ENCODE assay signal across 10 cellular contexts in the genomic region with DNA sequence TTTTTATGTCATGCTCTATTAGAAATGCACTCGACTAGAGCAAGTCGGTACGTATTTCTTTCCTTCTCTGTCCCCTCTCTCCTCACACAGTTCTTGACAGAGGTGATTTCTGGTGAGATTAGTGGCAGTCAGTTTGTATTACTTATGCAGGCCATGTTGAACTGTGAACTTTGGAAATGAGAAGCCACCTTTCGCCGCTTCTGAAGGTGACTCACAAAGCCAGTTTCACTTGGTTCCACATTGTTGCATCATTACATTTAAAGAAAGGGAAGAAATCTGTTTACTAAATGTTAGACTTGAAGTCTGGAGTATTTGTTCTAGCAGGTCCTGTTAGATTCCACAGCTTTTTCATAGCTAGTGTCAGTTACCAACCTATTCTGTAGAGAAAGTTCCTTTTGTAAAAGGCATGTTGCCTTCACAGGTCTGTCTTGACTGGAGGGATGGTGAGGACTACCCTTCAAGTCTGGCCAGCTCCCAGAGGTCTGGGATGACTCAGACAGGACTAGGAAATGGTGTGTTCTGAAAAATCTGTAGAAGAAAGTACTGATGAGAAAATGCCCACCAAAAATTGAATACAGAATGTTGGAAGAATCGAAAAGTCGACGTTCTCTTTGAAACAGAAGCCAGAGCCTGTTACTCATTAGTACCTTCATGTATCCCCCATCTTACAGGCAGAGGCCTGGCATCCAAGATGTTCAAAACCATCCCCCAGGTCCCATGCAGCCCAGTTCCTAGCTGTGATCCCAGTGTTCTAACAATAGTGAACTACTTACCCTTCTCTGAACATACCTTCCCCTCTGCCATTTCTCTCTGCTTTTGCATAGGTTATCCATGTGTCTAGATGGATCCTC.
A peak's percentile ranks its signal among the peaks of the same experiment; 100 is the strongest.
DNase-seq lines count a peak whose midpoint lies in the region; ATAC-seq, FAIRE-seq and TF ChIP-seq lines count a peak whose summit lies in the region.
"Had no signal": no experiment of that assay in that cellular context is flagged by ENCODE, and none has a peak within 500 bp of the region (broad histone marks: within the 10 kb centered on the region; RNA-seq: fewer than 3 reads in every experiment).

No MANE protein-coding gene starts in this region.

- DNase-seq in GM03348 (ENCODE audit: low spot score) (peak; percentile 75), HPDE6-E6E7 (ENCODE audit: extremely low spot score) (peak; percentile 74), endothelial cell of umbilical vein (ENCODE audit: low read depth, low spot score) (peak; percentile 85), nucleus accumbens (lab: John Stamatoyannopoulos, UW) (no peak), NCI-H524 (lab: John Stamatoyannopoulos, UW) (no peak), HUDEP-2 (lab: John Stamatoyannopoulos, UW; ENCODE audit: unreplicated experiment in 76 of 76) (no peak)

- peak overlapping the region; percentile 13 for H3K27ac Mint-ChIP-seq in stimulated activated memory B cell treated with anti-CD40 and anti-IgM and Interleukin-4, amounts not matched to agents 10 μg/mL and 1 μg/mL and 100 μg/mL, for 72 hours

- H3K36me3 ChIP-seq in endothelial cell of umbilical vein (ENCODE audit: control insufficient read depth in 2 of 2, extremely low read depth in 1 of 2, insufficient read depth in 2 of 2, low read length in 2 of 2), result no peaks in the 10 kb centered on the region
- H3K36me3 ChIP-seq: Peyer's patch had no signal

- CTCF ChIA-PET in endothelial cell of umbilical vein (lab: Charles Lee), result interaction anchor here (1.5 kb wide), 1 partner anchor 25 kb away, joined by 5 read pairs; no protein-coding TSS in a partner anchor

- H3K27me3 ChIP-seq in endothelial cell of umbilical vein (ENCODE audit: control insufficient read depth in 2 of 2, insufficient read depth in 2 of 2, low read length in 2 of 2), result no peaks in the 10 kb centered on the region
- H3K27me3 ChIP-seq: Peyer's patch had no signal

- peaks cover 39% of the 10 kb centered on the region for H3K4me1 ChIP-seq in endothelial cell of umbilical vein (ENCODE audit: control insufficient read depth, extremely low read depth, insufficient read depth, low read length)

- H4K20me1 ChIP-seq in endothelial cell of umbilical vein (replicated peaks; ENCODE audit: control insufficient read depth, extremely low read depth, insufficient read depth, low read length), result no peaks in the 10 kb centered on the region

- H3K9me1 ChIP-seq in endothelial cell of umbilical vein (replicated peaks; ENCODE audit: control insufficient read depth, extremely low read depth, insufficient read depth, low read length), result no peaks in the 10 kb centered on the region

- TF ChIP-seq POLR2A in endothelial cell of umbilical vein (IDR thresholded peaks at IDR 0.05; ENCODE audit: low read depth, low read length), result no peak

- BruUV-seq in endothelial cell of umbilical vein (replicated peaks; lab: Mats Ljungman, UMichigan), result no TSS peak

- H3K27me3 Mint-ChIP-seq in stimulated activated memory B cell treated with anti-CD40 and anti-IgM and Interleukin-4, amounts not matched to agents 10 μg/mL and 1 μg/mL and 100 μg/mL, for 72 hours, result peaks cover 39% of the 10 kb centered on the region

- ATAC-seq in GM21390 (IDR thresholded peaks at IDR 0.05; ENCODE audit: unreplicated experiment), result peak; percentile 72
- ATAC-seq in stimulated activated memory B cell treated with anti-CD40 and anti-IgM and Interleukin-4, amounts not matched to agents 10 μg/mL and 1 μg/mL and 100 μg/mL, for 72 hours, result peak; percentile 82

- H3K4me2 ChIP-seq in endothelial cell of umbilical vein (ENCODE audit: insufficient read depth, low read length), result peak overlapping the region; percentile 54

- POLR2A ChIA-PET in endothelial cell of umbilical vein (lab: Charles Lee), result no interaction called here

- dilution Hi-C loops in endothelial cell of umbilical vein (cut with MboI; ENCODE audit: extremely low pct_ligation_motif_present, low sequenced_read_pairs), result no loop called here

- no peak overlapping the region for H3K4me3 ChIP-seq in endothelial cell of umbilical vein (replicated peaks in 1 of 3; ENCODE audit: insufficient read depth in 1 of 3, low read depth in 1 of 3, low read length in 3 of 3)
- H3K4me3 ChIP-seq: Peyer's patch had no signal

- peak overlapping the region; percentile 34 for H3K4me3 Mint-ChIP-seq in stimulated activated memory B cell treated with anti-CD40 and anti-IgM and Interleukin-4, amounts not matched to agents 10 μg/mL and 1 μg/mL and 100 μg/mL, for 72 hours

- H3K4me1 Mint-ChIP-seq in stimulated activated memory B cell treated with anti-CD40 and anti-IgM and Interleukin-4, amounts not matched to agents 10 μg/mL and 1 μg/mL and 100 μg/mL, for 72 hours, result peaks cover 24% of the 10 kb centered on the region

- H3K36me3 Mint-ChIP-seq in stimulated activated memory B cell treated with anti-CD40 and anti-IgM and Interleukin-4, amounts not matched to agents 10 μg/mL and 1 μg/mL and 100 μg/mL, for 72 hours, result no peaks in the 10 kb centered on the region

- no peaks in the 10 kb centered on the region for H3K9me3 Mint-ChIP-seq in stimulated activated memory B cell treated with anti-CD40 and anti-IgM and Interleukin-4, amounts not matched to agents 10 μg/mL and 1 μg/mL and 100 μg/mL, for 72 hours

- H3K9ac ChIP-seq in endothelial cell of umbilical vein (replicated peaks; ENCODE audit: extremely low read depth, insufficient read depth, low read length), result no peak overlapping the region

- no peaks in the 10 kb centered on the region for H3K9me3 ChIP-seq in endothelial cell of umbilical vein (replicated peaks; ENCODE audit: control insufficient read depth, insufficient read depth, low read length)
- H3K9me3 ChIP-seq: Peyer's patch had no signal

- no peak for TF ChIP-seq CTCF in endothelial cell of umbilical vein (IDR thresholded peaks at IDR 0.05; ENCODE audit: extremely low read depth in 1 of 2, insufficient read depth in 1 of 2, low read depth in 1 of 2, low read length in 2 of 2)

- H2AFZ ChIP-seq in endothelial cell of umbilical vein (ENCODE audit: low read depth, low read length), result no peak overlapping the region

- intact Hi-C loops in endothelial cell of umbilical vein (cut with micrococcal nuclease), result loop anchor here (1.0 kb wide), 1 partner anchor 43 kb away; no protein-coding TSS in a partner anchor

- peak overlapping the region; percentile 66 for H3K27ac ChIP-seq in endothelial cell of umbilical vein (ENCODE audit: insufficient read depth, low read depth, low read length)

- FAIRE-seq in endothelial cell of umbilical vein (lab: Jason Lieb, UNC), result peak; percentile 88
- FAIRE-seq: islet of Langerhans had no signal

- H3K79me2 ChIP-seq in endothelial cell of umbilical vein (ENCODE audit: control insufficient read depth, insufficient read depth, low read length), result peaks cover 27% of the 10 kb centered on the region

TF ChIP-seq in endothelial cell of umbilical vein, 7 proteins besides CTCF, POLR2A, EP300 and RAD21:
- TF ChIP-seq JUN (IDR thresholded peaks at IDR 0.05; ENCODE audit: borderline replicate concordance, insufficient read depth, insufficient read length, low read depth) (peak; percentile 27), EZH2 (IDR thresholded peaks at IDR 0.05; ENCODE audit: borderline replicate concordance, low read depth, low read length, severe bottlenecking) (no peak), MYC (IDR thresholded peaks at IDR 0.05; ENCODE audit: low read depth, low read length) (no peak), FOS (IDR thresholded peaks at IDR 0.05; ENCODE audit: borderline replicate concordance, insufficient read depth, low read length) (peak; percentile 64), GATA2 (IDR thresholded peaks at IDR 0.05; ENCODE audit: insufficient read depth, insufficient read length, low read depth, low read length) (no peak), POLR2AphosphoS5 (IDR thresholded peaks at IDR 0.05; ENCODE audit: insufficient read depth, low read depth, low read length) (no peak)
- TF ChIP-seq, protein P1, sequence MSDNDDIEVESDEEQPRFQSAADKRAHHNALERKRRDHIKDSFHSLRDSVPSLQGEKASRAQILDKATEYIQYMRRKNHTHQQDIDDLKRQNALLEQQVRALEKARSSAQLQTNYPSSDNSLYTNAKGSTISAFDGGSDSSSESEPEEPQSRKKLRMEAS (IDR thresholded peaks at IDR 0.05; ENCODE audit: insufficient read depth, insufficient read length), result no peak

Comparison
In these comparisons a context has a peak if more than half of its experiments do, and no peak if none do; other contexts are left out.
1. DNase-seq: peak in GM03348 (single experiment), HPDE6-E6E7 (single experiment) and endothelial cell of umbilical vein (single experiment); none in nucleus accumbens (0 of 56), NCI-H524 (0 of 2) and HUDEP-2 (0 of 76).